25 cellular contexts compared by ENCODE assay signal in genomic region chr18:25140144-25140961, GRCh38.
"Had no signal": no experiment of that assay in that cellular context is flagged by ENCODE, and none has a peak within 500 bp of the region (broad histone marks: within the 10 kb centered on the region; RNA-seq: fewer than 3 reads in every experiment).

No MANE protein-coding gene starts in this region.

- H3K4me3 Mint-ChIP-seq: effector memory CD8-positive, alpha-beta T cell; naive thymus-derived CD4-positive, alpha-beta T cell; stimulated activated naive CD8-positive, alpha-beta T cell treated with anti-CD3 and anti-CD28 coated beads, Interleukin-15, Interleukin-2, amounts not matched to agents 100 ng/mL and 50 ng/mL, for 24 hours; T-cell; T-helper 2 cell treated with Interferon-gamma antibody and Interleukin-4, amounts not matched to agents 5 μg/mL and 100 μg/mL, for 36 hours had no signal

- H3K36me3 Mint-ChIP-seq: activated naive CD4-positive, alpha-beta T cell treated with anti-CD3 and anti-CD28 coated beads, Interleukin-2, amount 50 U/mL, for 72 hours; naive thymus-derived CD4-positive, alpha-beta T cell; T-cell had no signal

- H3K27ac Mint-ChIP-seq: activated naive CD4-positive, alpha-beta T cell treated with anti-CD3 and anti-CD28 coated beads, Interleukin-2, amount 50 U/mL, for 72 hours; effector memory CD8-positive, alpha-beta T cell; naive thymus-derived CD4-positive, alpha-beta T cell; stimulated activated naive CD8-positive, alpha-beta T cell treated with anti-CD3 and anti-CD28 coated beads, Interleukin-15, Interleukin-2, amounts not matched to agents 100 ng/mL and 50 ng/mL, for 24 hours; T-cell; T-helper 2 cell treated with Interferon-gamma antibody and Interleukin-4, amounts not matched to agents 5 μg/mL and 100 μg/mL, for 36 hours had no signal

- H3K27me3 Mint-ChIP-seq: effector memory CD8-positive, alpha-beta T cell; stimulated activated naive CD8-positive, alpha-beta T cell treated with anti-CD3 and anti-CD28 coated beads, Interleukin-15, Interleukin-2, amounts not matched to agents 100 ng/mL and 50 ng/mL, for 24 hours had no signal

- ATAC-seq: activated CD4-positive, CD25-positive, alpha-beta regulatory T cell treated with anti-CD3 and anti-CD28 coated beads, Interleukin-2, amount 50 U/mL, for 24 hours; activated naive CD4-positive, alpha-beta T cell treated with anti-CD3 and anti-CD28 coated beads, Interleukin-2, amount 50 U/mL, for 72 hours; effector memory CD8-positive, alpha-beta T cell; gastroesophageal sphincter; left cardiac atrium; lower lobe of right lung; naive thymus-derived CD4-positive, alpha-beta T cell; psoas muscle; right cardiac atrium; T-cell had no signal

- H3K27me3 ChIP-seq: breast epithelium, colonic mucosa, dorsolateral prefrontal cortex, esophagus muscularis mucosa, gastroesophageal sphincter, ovary, tibial artery had no signal

- H3K27ac ChIP-seq: colonic mucosa, lower lobe of right lung, psoas muscle, tibial artery, VCaP had no signal

- H3K4me3 ChIP-seq: colonic mucosa, dorsolateral prefrontal cortex, esophagus muscularis mucosa, gastroesophageal sphincter, lower lobe of right lung, ovary, psoas muscle, tibial artery had no signal

- H3K9me3 ChIP-seq: breast epithelium, colonic mucosa, esophagus muscularis mucosa, gastroesophageal sphincter, lower lobe of right lung, ovary, psoas muscle, tibial artery had no signal

- H3K36me3 ChIP-seq: breast epithelium, colonic mucosa, esophagus muscularis mucosa, gastroesophageal sphincter, lower lobe of right lung, ovary, tibial artery had no signal

- DNase-seq: activated T-cell treated with anti-CD3 and anti-CD28 coated beads, Interleukin-2, amount 50 U/mL, for 1 hour; aorta; colonic mucosa; dorsolateral prefrontal cortex; effector memory CD8-positive, alpha-beta T cell; head of caudate nucleus; left cardiac atrium; lower lobe of right lung; naive thymus-derived CD4-positive, alpha-beta T cell; ovary; psoas muscle; right cardiac atrium; stimulated activated CD4-positive, alpha-beta T cell treated with anti-CD3 and anti-CD28 coated beads, Interleukin-1b, Interleukin-23, amount 100 ng/mL, for 48 hours; substantia nigra; T-cell; tibial artery had no signal

- FAIRE-seq: islet of Langerhans had no signal

- H3K4me1 ChIP-seq: colonic mucosa, lower lobe of right lung had no signal

- H3K4me1 Mint-ChIP-seq: naive thymus-derived CD4-positive, alpha-beta T cell; T-cell had no signal

- H3K9me3 Mint-ChIP-seq: stimulated activated naive CD8-positive, alpha-beta T cell treated with anti-CD3 and anti-CD28 coated beads, Interleukin-15, Interleukin-2, amounts not matched to agents 100 ng/mL and 50 ng/mL, for 24 hours; T-cell; T-helper 2 cell treated with Interferon-gamma antibody and Interleukin-4, amounts not matched to agents 5 μg/mL and 100 μg/mL, for 36 hours had no signal
